Comparison of ENCODE assay signal across 1 cellular context in genomic region chr6:43738267-43738676, GRCh38.
A peak's percentile ranks its signal among the peaks of the same experiment; 100 is the strongest.
TF ChIP-seq lines count a peak whose summit lies in the region.

No MANE protein-coding gene starts in this region.

TF ChIP-seq in K562, 482 proteins besides CTCF, POLR2A, EP300 and RAD21:
- no peak for TF ChIP-seq NFATC3 (IDR thresholded peaks at IDR 0.05)
- peak; percentile 65 for TF ChIP-seq ARHGAP35 (IDR thresholded peaks at IDR 0.05; ENCODE audit: partially characterized antibody)
- no peak for TF ChIP-seq RHOXF2B (CRISPR knock-in tag; conservative IDR thresholded peaks at IDR 0.05)
- 0 out of 2 replicates have a peak, but pooled peaks have one; percentile 10 for TF ChIP-seq CC2D1A (IDR thresholded peaks at IDR 0.05)
- TF ChIP-seq ZNF217 (CRISPR knock-in tag; IDR thresholded peaks at IDR 0.05): no peak
- peak in 1 of 2 experiments; percentile 32; a peak in 1 of 4 replicates for TF ChIP-seq HDAC1 (IDR thresholded peaks at IDR 0.05)
- peak; percentile 24; the same call in 1 of the 2 replicates for TF ChIP-seq SMARCA5 (IDR thresholded peaks at IDR 0.05)
- TF ChIP-seq HLTF (IDR thresholded peaks at IDR 0.05): 0 out of 2 replicates have a peak, but pooled peaks have one; percentile 24
- peak; percentile 58; the same call in 1 of the 2 replicates for TF ChIP-seq ELF4 (CRISPR knock-in tag; IDR thresholded peaks at IDR 0.05)
- TF ChIP-seq MLLT1 (IDR thresholded peaks at IDR 0.05): peak in 1 of 2 experiments; percentile 59; a peak in 2 of 4 replicates
- peak; percentile 81 for TF ChIP-seq PHF20 (IDR thresholded peaks at IDR 0.05; ENCODE audit: partially characterized antibody)
- TF ChIP-seq HDAC6 (IDR thresholded peaks at IDR 0.05; ENCODE audit: low read depth, low read length): 0 out of 2 replicates have a peak, but pooled peaks have one; percentile 16
- TF ChIP-seq OTX1 (CRISPR knock-in tag; IDR thresholded peaks at IDR 0.05): peak; percentile 63; the same call in 1 of the 2 replicates
- TF ChIP-seq THRAP3 (IDR thresholded peaks at IDR 0.05; ENCODE audit: borderline replicate concordance): peak; percentile 66; the same call in 1 of the 2 replicates
- TF ChIP-seq NKRF (IDR thresholded peaks at IDR 0.05; ENCODE audit: borderline replicate concordance): peak; percentile 53; the same call in 1 of the 2 replicates
- TF ChIP-seq, protein P1, sequence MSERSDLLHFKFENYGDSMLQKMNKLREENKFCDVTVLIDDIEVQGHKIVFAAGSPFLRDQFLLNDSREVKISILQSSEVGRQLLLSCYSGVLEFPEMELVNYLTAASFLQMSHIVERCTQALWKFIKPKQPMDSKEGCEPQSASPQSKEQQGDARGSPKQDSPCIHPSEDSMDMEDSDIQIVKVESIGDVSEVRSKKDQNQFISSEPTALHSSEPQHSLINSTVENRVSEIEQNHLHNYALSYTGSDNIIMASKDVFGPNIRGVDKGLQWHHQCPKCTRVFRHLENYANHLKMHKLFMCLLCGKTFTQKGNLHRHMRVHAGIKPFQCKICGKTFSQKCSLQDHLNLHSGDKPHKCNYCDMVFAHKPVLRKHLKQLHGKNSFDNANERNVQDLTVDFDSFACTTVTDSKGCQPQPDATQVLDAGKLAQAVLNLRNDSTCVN (CRISPR knock-in tag; IDR thresholded peaks at IDR 0.05): 0 out of 2 replicates have a peak, but pooled peaks have one; percentile 52
- peak; percentile 84; the same call in 1 of the 2 replicates for TF ChIP-seq LARP7 (IDR thresholded peaks at IDR 0.05)
- TF ChIP-seq, protein P2, sequence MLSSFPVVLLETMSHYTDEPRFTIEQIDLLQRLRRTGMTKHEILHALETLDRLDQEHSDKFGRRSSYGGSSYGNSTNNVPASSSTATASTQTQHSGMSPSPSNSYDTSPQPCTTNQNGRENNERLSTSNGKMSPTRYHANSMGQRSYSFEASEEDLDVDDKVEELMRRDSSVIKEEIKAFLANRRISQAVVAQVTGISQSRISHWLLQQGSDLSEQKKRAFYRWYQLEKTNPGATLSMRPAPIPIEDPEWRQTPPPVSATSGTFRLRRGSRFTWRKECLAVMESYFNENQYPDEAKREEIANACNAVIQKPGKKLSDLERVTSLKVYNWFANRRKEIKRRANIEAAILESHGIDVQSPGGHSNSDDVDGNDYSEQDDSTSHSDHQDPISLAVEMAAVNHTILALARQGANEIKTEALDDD (IDR thresholded peaks at IDR 0.05): no peak
- 0 out of 2 replicates have a peak, but pooled peaks have one; percentile 55 for TF ChIP-seq THRB (CRISPR knock-in tag; conservative IDR thresholded peaks at IDR 0.05)
- TF ChIP-seq ZNF740 (CRISPR knock-in tag; IDR thresholded peaks at IDR 0.05): peak; percentile 91
- TF ChIP-seq ZNF740 (tag; IDR thresholded peaks at IDR 0.05): peak in 1 of 2 experiments; percentile 62; a peak in 1 of 4 replicates
- TF ChIP-seq CBX2 (IDR thresholded peaks at IDR 0.05; ENCODE audit: insufficient read depth, low read length, poor library complexity, severe bottlenecking): no peak
- TF ChIP-seq HBP1 (CRISPR knock-in tag; IDR thresholded peaks at IDR 0.05): peak; percentile 93; the same call in 1 of the 2 replicates
- TF ChIP-seq NCOA4 (IDR thresholded peaks at IDR 0.05; ENCODE audit: partially characterized antibody): peak; percentile 44
- TF ChIP-seq ARID2 (IDR thresholded peaks at IDR 0.05): 0 out of 2 replicates have a peak, but pooled peaks have one; percentile 8
- no peak for TF ChIP-seq ZNF717 (CRISPR knock-in tag; IDR thresholded peaks at IDR 0.05)
- TF ChIP-seq TRIM24 (IDR thresholded peaks at IDR 0.05): peak in 1 of 2 experiments; percentile 25; a peak in 2 of 4 replicates
- TF ChIP-seq, protein P3, sequence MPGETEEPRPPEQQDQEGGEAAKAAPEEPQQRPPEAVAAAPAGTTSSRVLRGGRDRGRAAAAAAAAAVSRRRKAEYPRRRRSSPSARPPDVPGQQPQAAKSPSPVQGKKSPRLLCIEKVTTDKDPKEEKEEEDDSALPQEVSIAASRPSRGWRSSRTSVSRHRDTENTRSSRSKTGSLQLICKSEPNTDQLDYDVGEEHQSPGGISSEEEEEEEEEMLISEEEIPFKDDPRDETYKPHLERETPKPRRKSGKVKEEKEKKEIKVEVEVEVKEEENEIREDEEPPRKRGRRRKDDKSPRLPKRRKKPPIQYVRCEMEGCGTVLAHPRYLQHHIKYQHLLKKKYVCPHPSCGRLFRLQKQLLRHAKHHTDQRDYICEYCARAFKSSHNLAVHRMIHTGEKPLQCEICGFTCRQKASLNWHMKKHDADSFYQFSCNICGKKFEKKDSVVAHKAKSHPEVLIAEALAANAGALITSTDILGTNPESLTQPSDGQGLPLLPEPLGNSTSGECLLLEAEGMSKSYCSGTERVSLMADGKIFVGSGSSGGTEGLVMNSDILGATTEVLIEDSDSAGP (CRISPR knock-in tag; IDR thresholded peaks at IDR 0.05): no peak
